In the genomic region with DNA sequence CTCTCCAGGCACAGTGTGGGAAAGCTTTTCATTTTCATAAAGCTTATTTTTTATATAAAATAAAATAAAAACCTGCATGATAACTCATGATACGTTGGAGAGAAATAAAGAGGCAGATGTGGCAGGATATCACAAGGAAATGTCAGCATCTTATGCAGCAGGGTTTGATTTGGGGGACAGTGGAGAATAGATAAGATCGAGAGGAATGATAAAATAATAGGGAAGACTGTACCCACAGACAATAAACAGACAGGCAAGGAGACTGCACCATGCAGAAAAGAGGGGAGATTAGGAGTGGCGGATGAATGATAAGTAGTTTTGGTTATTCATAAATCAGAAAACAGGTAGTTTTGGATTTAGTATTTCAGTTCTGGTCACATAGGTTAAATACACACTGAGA, we compare ENCODE assay signal across 28 cellular contexts.
"Had no signal": no experiment of that assay in that cellular context is flagged by ENCODE, and none has a peak within 500 bp of the region (broad histone marks: within the 10 kb centered on the region; RNA-seq: fewer than 3 reads in every experiment).

No MANE protein-coding gene starts in this region.

- DNase-seq: stimulated activated CD4-positive, alpha-beta T cell treated with anti-CD3 and anti-CD28 coated beads, Interleukin-2, amount 100 ng/mL, for 48 hours; stimulated activated CD4-positive, alpha-beta T cell treated with anti-CD3 and anti-CD28 coated beads, Interleukin-4, amount 100 ng/mL, for 1 hour; stimulated activated CD4-positive, alpha-beta T cell treated with anti-CD3 and anti-CD28 coated beads, Interleukin-4, amount 100 ng/mL, for 24 hours; stimulated activated CD4-positive, alpha-beta T cell treated with anti-CD3 and anti-CD28 coated beads, Interleukin-4, amount 100 ng/mL, for 4 hours; stimulated activated CD8-positive, alpha-beta memory T cell treated with anti-CD3 and anti-CD28 coated beads, Interleukin-4, amount 100 ng/mL, for 48 hours; stimulated activated naive B cell treated with anti-CD40 and anti-IgM and Interleukin-4, amounts not matched to agents 10 μg/mL and 1 μg/mL and 100 μg/mL, for 72 hours; stimulated activated naive CD4-positive, alpha-beta T cell; stimulated activated naive CD4-positive, alpha-beta T cell treated with Interleukin-2 at 50 U/mL for 16 hours; stimulated activated naive CD8-positive, alpha-beta T cell treated with anti-CD3 and anti-CD28 coated beads, Interleukin-15, amount 100 ng/mL, for 72 hours; stimulated activated naive CD8-positive, alpha-beta T cell treated with anti-CD3 and anti-CD28 coated beads, Interleukin-15, Interleukin-2, amounts not matched to agents 100 U/mL and 50 U/mL, for 24 hours; stomach; substantia nigra; testis; thyroid gland; tibial artery; transverse colon; trophoblast cell; upper lobe of left lung; upper lobe of right lung; uterus had no signal

- H3K9me3 ChIP-seq: testis, thyroid gland, tibial artery, transverse colon, upper lobe of left lung, upper lobe of right lung, uterus, vagina had no signal

- H3K27me3 ChIP-seq: stomach, suprapubic skin, testis, thyroid gland, tibial artery, tibial nerve, transverse colon, upper lobe of left lung, upper lobe of right lung, uterus, vagina had no signal

- H3K27ac Mint-ChIP-seq: stimulated activated effector memory CD8-positive, alpha-beta T cell treated with anti-CD3 and anti-CD28 coated beads, Interleukin-12 subunit alpha, Interleukin-12 subunit beta, amount 100 ng/mL, for 72 hours; stimulated activated memory B cell treated with anti-CD40 and anti-IgM and Interleukin-4, amounts not matched to agents 10 μg/mL and 1 μg/mL and 100 μg/mL, for 72 hours; stimulated activated naive B cell treated with anti-CD40 and anti-IgM and Interleukin-4, amounts not matched to agents 10 μg/mL and 1 μg/mL and 100 μg/mL, for 72 hours; stimulated activated naive CD8-positive, alpha-beta T cell treated with anti-CD3 and anti-CD28 coated beads, Interleukin-15, amount 100 ng/mL, for 72 hours; stimulated activated naive CD8-positive, alpha-beta T cell treated with anti-CD3 and anti-CD28 coated beads, Interleukin-15, Interleukin-2, amounts not matched to agents 100 ng/mL and 50 ng/mL, for 24 hours; type B pancreatic cell had no signal

- H3K36me3 Mint-ChIP-seq: stimulated activated effector memory CD8-positive, alpha-beta T cell treated with anti-CD3 and anti-CD28 coated beads, Interleukin-12 subunit alpha, Interleukin-12 subunit beta, amount 100 ng/mL, for 72 hours; stimulated activated memory B cell treated with anti-CD40 and anti-IgM and Interleukin-4, amounts not matched to agents 10 μg/mL and 1 μg/mL and 100 μg/mL, for 72 hours; stimulated activated naive B cell treated with anti-CD40 and anti-IgM and Interleukin-4, amounts not matched to agents 10 μg/mL and 1 μg/mL and 100 μg/mL, for 72 hours; type B pancreatic cell had no signal

- H3K4me3 Mint-ChIP-seq: stimulated activated effector memory CD8-positive, alpha-beta T cell treated with anti-CD3 and anti-CD28 coated beads, Interleukin-12 subunit alpha, Interleukin-12 subunit beta, amount 100 ng/mL, for 72 hours; stimulated activated memory B cell treated with anti-CD40 and anti-IgM and Interleukin-4, amounts not matched to agents 10 μg/mL and 1 μg/mL and 100 μg/mL, for 72 hours; stimulated activated naive B cell treated with anti-CD40 and anti-IgM and Interleukin-4, amounts not matched to agents 10 μg/mL and 1 μg/mL and 100 μg/mL, for 72 hours; stimulated activated naive CD8-positive, alpha-beta T cell treated with anti-CD3 and anti-CD28 coated beads, Interleukin-15, amount 100 ng/mL, for 72 hours; stimulated activated naive CD8-positive, alpha-beta T cell treated with anti-CD3 and anti-CD28 coated beads, Interleukin-15, Interleukin-2, amounts not matched to agents 100 ng/mL and 50 ng/mL, for 24 hours; type B pancreatic cell had no signal

- H3K4me1 ChIP-seq: stomach, suprapubic skin, thyroid gland, tibial artery, tibial nerve, upper lobe of left lung, upper lobe of right lung, uterus, vagina had no signal

- H3K36me3 ChIP-seq: stomach, suprapubic skin, thoracic aorta, thyroid gland, tibial artery, tibial nerve, transverse colon, upper lobe of left lung, upper lobe of right lung, uterus, vagina had no signal

- H3K4me1 Mint-ChIP-seq: stimulated activated effector memory CD8-positive, alpha-beta T cell treated with anti-CD3 and anti-CD28 coated beads, Interleukin-12 subunit alpha, Interleukin-12 subunit beta, amount 100 ng/mL, for 72 hours; stimulated activated memory B cell treated with anti-CD40 and anti-IgM and Interleukin-4, amounts not matched to agents 10 μg/mL and 1 μg/mL and 100 μg/mL, for 72 hours; stimulated activated naive B cell treated with anti-CD40 and anti-IgM and Interleukin-4, amounts not matched to agents 10 μg/mL and 1 μg/mL and 100 μg/mL, for 72 hours; stimulated activated naive CD8-positive, alpha-beta T cell treated with anti-CD3 and anti-CD28 coated beads, Interleukin-15, amount 100 ng/mL, for 72 hours had no signal

- H3K27ac ChIP-seq: stomach, suprapubic skin, testis, thoracic aorta, thyroid gland, tibial artery, tibial nerve, transverse colon, upper lobe of left lung, upper lobe of right lung, uterus, vagina had no signal

- ATAC-seq: stimulated activated effector memory CD8-positive, alpha-beta T cell treated with anti-CD3 and anti-CD28 coated beads, Interleukin-12 subunit alpha, Interleukin-12 subunit beta, amount 100 ng/mL, for 72 hours; stimulated activated memory B cell treated with anti-CD40 and anti-IgM and Interleukin-4, amounts not matched to agents 10 μg/mL and 1 μg/mL and 100 μg/mL, for 72 hours; stimulated activated naive B cell treated with anti-CD40 and anti-IgM and Interleukin-4, amounts not matched to agents 10 μg/mL and 1 μg/mL and 100 μg/mL, for 72 hours; stimulated activated naive CD8-positive, alpha-beta T cell treated with anti-CD3 and anti-CD28 coated beads, Interleukin-15, amount 100 ng/mL, for 72 hours; stimulated activated naive CD8-positive, alpha-beta T cell treated with anti-CD3 and anti-CD28 coated beads, Interleukin-15, Interleukin-2, amounts not matched to agents 100 U/mL and 50 U/mL, for 24 hours; upper lobe of right lung had no signal

- H3K4me3 ChIP-seq: stomach, suprapubic skin, testis, thoracic aorta, thyroid gland, tibial artery, tibial nerve, transverse colon, upper lobe of left lung, upper lobe of right lung, uterus, vagina had no signal

- H3K27me3 Mint-ChIP-seq: stimulated activated memory B cell treated with anti-CD40 and anti-IgM and Interleukin-4, amounts not matched to agents 10 μg/mL and 1 μg/mL and 100 μg/mL, for 72 hours; stimulated activated naive B cell treated with anti-CD40 and anti-IgM and Interleukin-4, amounts not matched to agents 10 μg/mL and 1 μg/mL and 100 μg/mL, for 72 hours; stimulated activated naive CD8-positive, alpha-beta T cell treated with anti-CD3 and anti-CD28 coated beads, Interleukin-15, amount 100 ng/mL, for 72 hours; stimulated activated naive CD8-positive, alpha-beta T cell treated with anti-CD3 and anti-CD28 coated beads, Interleukin-15, Interleukin-2, amounts not matched to agents 100 ng/mL and 50 ng/mL, for 24 hours; type B pancreatic cell had no signal
